In the genomic region with DNA sequence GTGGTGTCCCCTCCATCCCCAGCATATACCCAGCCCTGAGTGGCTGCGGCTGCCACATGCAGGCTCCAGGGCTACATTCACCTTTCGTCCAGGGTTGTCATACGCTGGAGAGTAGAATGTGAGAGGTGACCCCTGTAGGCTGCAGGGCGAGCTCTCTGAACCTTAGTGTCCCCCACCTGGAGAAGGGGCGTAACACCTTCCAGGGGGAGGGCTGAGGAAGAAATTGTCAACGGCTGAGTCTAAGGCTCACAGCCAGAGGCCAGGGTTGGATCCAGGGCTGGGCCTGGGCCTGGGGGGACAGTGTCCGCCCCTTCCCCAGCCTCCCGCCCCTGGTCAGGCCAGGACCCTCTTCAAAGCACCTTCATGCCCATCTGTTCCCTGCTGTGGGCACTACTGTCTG, we compare ENCODE assay signal across 1 cellular context. TPM values are rescaled to one million over a fixed set of nuclear protein-coding genes. Genes with fewer than 3 reads are reported as not detected.
"Had no signal": no experiment of that assay in that cellular context is flagged by ENCODE, and none has a peak within 500 bp of the region (broad histone marks: within the 10 kb centered on the region; RNA-seq: fewer than 3 reads in every experiment).

No MANE protein-coding gene starts in this region.

RNA-seq across cellular contexts. Expression of a gene that starts 53.2 kb away (rescaled TPM):
- total RNA-seq: mononuclear cell had no signal
